In genomic region chr1:37596182-37596667, GRCh38 we compare ENCODE assay signal across 8 cellular contexts.
A peak's percentile ranks its signal among the peaks of the same experiment; 100 is the strongest.
DNase-seq lines count a peak whose midpoint lies in the region; ATAC-seq and TF ChIP-seq lines count a peak whose summit lies in the region.

No MANE protein-coding gene starts in this region.

- no peaks in the 10 kb centered on the region for H3K9me3 ChIP-seq in mucosa of rectum (ENCODE audit: control insufficient read depth in 2 of 2, low read length in 2 of 2)

- POLR2A ChIA-PET in AG04449 (lab: Yijun Ruan, JAX) = interaction anchor here (0.9 to 1.4 kb wide), 5 partner anchors 9 to 94 kb away, joined by 3 to 4 read pairs (median 4); partner anchors contain the start of gene MEAF6

- H3K27me3 ChIP-seq in HL-60 (ENCODE audit: insufficient read depth, poor library complexity, severe bottlenecking) = no peaks in the 10 kb centered on the region
- H3K27me3 ChIP-seq in mucosa of rectum (ENCODE audit: control insufficient read depth in 2 of 2, insufficient read depth in 2 of 2, low read length in 2 of 2) = no peaks in the 10 kb centered on the region

- H3K4me3 ChIP-seq in AG04449 (ENCODE audit: low read depth, low read length) (peak overlapping the region; percentile 91), HL-60 (replicated peaks; ENCODE audit: insufficient read depth, low read length) (peak overlapping the region; percentile 69), mucosa of rectum (ENCODE audit: low read length in 2 of 2) (peak overlapping the region; percentile 96 to 97)

- TF ChIP-seq CTCF in AG04449 (IDR thresholded peaks at IDR 0.05; ENCODE audit: insufficient read depth, low read length, missing control alignments) (no peak), HL-60 (IDR thresholded peaks at IDR 0.05; ENCODE audit: insufficient read depth, low read length) (no peak)

- H3K9ac ChIP-seq in mucosa of rectum (ENCODE audit: low read depth in 1 of 2, low read length in 2 of 2) = peak overlapping the region; percentile 41 to 52

- peaks cover 15% of the 10 kb centered on the region in 2 donors for H3K36me3 ChIP-seq in mucosa of rectum (ENCODE audit: control insufficient read depth in 2 of 2, insufficient read depth in 2 of 2, low read length in 2 of 2)

- CTCF ChIA-PET in AG04449 (lab: Yijun Ruan, JAX) = interaction anchor here (0.6 to 14.5 kb wide), 7 partner anchors 9 to 142 kb away, joined by 3 to 382 read pairs (median 4); no protein-coding TSS in a partner anchor

- ATAC-seq in GM18907 (IDR thresholded peaks at IDR 0.05; ENCODE audit: unreplicated experiment) = no peak
- ATAC-seq in HG02759 (IDR thresholded peaks at IDR 0.05; ENCODE audit: unreplicated experiment) = no peak

- H3K4me1 ChIP-seq in mucosa of rectum (ENCODE audit: control insufficient read depth in 2 of 2, insufficient read depth in 2 of 2, low read length in 2 of 2) = peaks cover 14 to 19% of the 10 kb centered on the region in 2 donors

- DNase-seq in AG04449 (ENCODE audit: low read depth, low spot score) (no peak), HL-60 (ENCODE audit: low read depth in 1 of 2, low spot score in 1 of 2) (no peak), caudate nucleus (lab: John Stamatoyannopoulos, UW) (no peak), GM03348 (ENCODE audit: low spot score) (no peak)
- DNase-seq in activated CD4-positive, CD25-positive, alpha-beta regulatory T cell treated with anti-CD3 and anti-CD28 coated beads, Interleukin-2, amount 50 U/mL, for 72 hours = no peak

- peak overlapping the region; percentile 90 for H3K27ac ChIP-seq in HL-60 (replicated peaks)
- H3K27ac ChIP-seq in caudate nucleus (ENCODE audit: low read depth, low read length) = peak overlapping the region; percentile 11
- H3K27ac ChIP-seq in mucosa of rectum (ENCODE audit: low read depth in 2 of 2, low read length in 2 of 2) = peak overlapping the region in 1 of 2 donors; percentile 83
